Comparison of ENCODE assay signal across 8 cellular contexts in genomic region chr5:141637693-141638419, GRCh38. TPM values are rescaled to one million over a fixed set of nuclear protein-coding genes. Genes with fewer than 3 reads are reported as not detected.
DNase-seq lines count a peak whose midpoint lies in the region; ATAC-seq, FAIRE-seq and TF ChIP-seq lines count a peak whose summit lies in the region.

No MANE protein-coding gene starts in this region.

- no peaks in the 10 kb centered on the region for H3K36me3 ChIP-seq in endocrine pancreas (ENCODE audit: control insufficient read depth, insufficient read depth, low read length)

- H3K9ac ChIP-seq in endocrine pancreas (ENCODE audit: control insufficient read depth, insufficient read depth, low read length): peak overlapping the region; percentile 79

- ATAC-seq in activated CD8-positive, alpha-beta T cell treated with anti-CD3 and anti-CD28 coated beads, Interleukin-2, amount 10 ng/mL, durations not matched to agents 7 days and 5 days: peak; percentile 51
- no peak for ATAC-seq in GM21619 (IDR thresholded peaks at IDR 0.05; ENCODE audit: unreplicated experiment)

- H3K36me3 Mint-ChIP-seq in activated CD8-positive, alpha-beta T cell treated with anti-CD3 and anti-CD28 coated beads, Interleukin-2, amount 10 ng/mL, durations not matched to agents 7 days and 5 days (ENCODE audit: low read depth): peaks cover 52% of the 10 kb centered on the region
- peaks cover 5% of the 10 kb centered on the region for H3K36me3 Mint-ChIP-seq in mesothelial cell of epicardium

- H3K27me3 ChIP-seq in endocrine pancreas (ENCODE audit: control insufficient read depth, insufficient read depth, low read length): no peaks in the 10 kb centered on the region

- TF ChIP-seq CTCF in D721Med (IDR thresholded peaks at IDR 0.05; ENCODE audit: insufficient read depth, missing control alignments) (peak; percentile 36), mesothelial cell of epicardium (IDR thresholded peaks at IDR 0.05; ENCODE audit: unreplicated experiment) (peak; percentile 11)

- DNase-seq in D721Med (ENCODE audit: insufficient read length, low spot score) (no peak), HCEC 1CT (peak; percentile 40), NCI-H526 treated with DMSO at 0.1 percent for 48 hours (lab: John Stamatoyannopoulos, UW) (peak; percentile 21), mesothelial cell of epicardium (ENCODE audit: low spot score in 2 of 2, unreplicated experiment in 2 of 2) (peak in 1 of 2 experiments; percentile 51)
- DNase-seq in activated CD8-positive, alpha-beta T cell treated with anti-CD3 and anti-CD28 coated beads, Interleukin-2, amount 10 ng/mL, durations not matched to agents 7 days and 5 days: peak; percentile 81
- peak; percentile 55 for DNase-seq in stimulated activated naive CD4-positive, alpha-beta T cell treated with Interleukin-2 at 50 U/mL for 16 hours (lab: John Stamatoyannopoulos, UW)

- H3K27ac Mint-ChIP-seq in activated CD8-positive, alpha-beta T cell treated with anti-CD3 and anti-CD28 coated beads, Interleukin-2, amount 10 ng/mL, durations not matched to agents 7 days and 5 days: peak overlapping the region; percentile 90
- no peak overlapping the region for H3K27ac Mint-ChIP-seq in mesothelial cell of epicardium

- no peak for FAIRE-seq in D721Med (lab: Jason Lieb, UNC)

- H3K9me3 Mint-ChIP-seq in activated CD8-positive, alpha-beta T cell treated with anti-CD3 and anti-CD28 coated beads, Interleukin-2, amount 10 ng/mL, durations not matched to agents 7 days and 5 days (ENCODE audit: insufficient read depth): no peaks in the 10 kb centered on the region
- no peaks in the 10 kb centered on the region for H3K9me3 Mint-ChIP-seq in mesothelial cell of epicardium

- no peaks in the 10 kb centered on the region for H3K9me3 ChIP-seq in endocrine pancreas (ENCODE audit: control insufficient read depth, low read length)

- H3K4me1 Mint-ChIP-seq in activated CD8-positive, alpha-beta T cell treated with anti-CD3 and anti-CD28 coated beads, Interleukin-2, amount 10 ng/mL, durations not matched to agents 7 days and 5 days (ENCODE audit: low read depth): peaks cover 63% of the 10 kb centered on the region
- peaks cover 20% of the 10 kb centered on the region for H3K4me1 Mint-ChIP-seq in mesothelial cell of epicardium

- CTCF ChIA-PET in activated CD8-positive, alpha-beta T cell treated with anti-CD3 and anti-CD28 coated beads, Interleukin-2, amount 10 ng/mL, durations not matched to agents 7 days and 5 days (lab: Charles Lee): interaction anchor here (0.7 to 13.0 kb wide), 19 partner anchors 9 to 505 kb away, joined by 3 to 206 read pairs (median 14); partner anchors contain the start of genes DIAPH1 and FCHSD1

- no peak overlapping the region for H3K4me3 ChIP-seq in endocrine pancreas (ENCODE audit: control insufficient read depth, insufficient read depth, low read length)

- POLR2A ChIA-PET in activated CD8-positive, alpha-beta T cell treated with anti-CD3 and anti-CD28 coated beads, Interleukin-2, amount 10 ng/mL, durations not matched to agents 7 days and 5 days (lab: Charles Lee): interaction anchor here (0.7 to 3.8 kb wide), 11 partner anchors 9 to 332 kb away, joined by 3 to 39 read pairs (median 4); partner anchors contain the start of genes DIAPH1, FCHSD1, RNF14 and TAF7

- peak overlapping the region; percentile 93 for H3K4me3 Mint-ChIP-seq in activated CD8-positive, alpha-beta T cell treated with anti-CD3 and anti-CD28 coated beads, Interleukin-2, amount 10 ng/mL, durations not matched to agents 7 days and 5 days
- H3K4me3 Mint-ChIP-seq in mesothelial cell of epicardium: peak overlapping the region; percentile 89

- H3K4me1 ChIP-seq in endocrine pancreas (ENCODE audit: control insufficient read depth, insufficient read depth, low read length): peaks cover 4% of the 10 kb centered on the region

- H3K27me3 Mint-ChIP-seq in activated CD8-positive, alpha-beta T cell treated with anti-CD3 and anti-CD28 coated beads, Interleukin-2, amount 10 ng/mL, durations not matched to agents 7 days and 5 days (ENCODE audit: low read depth): no peaks in the 10 kb centered on the region
- H3K27me3 Mint-ChIP-seq in mesothelial cell of epicardium (ENCODE audit: low read depth): peaks cover 8% of the 10 kb centered on the region

RNA-seq across cellular contexts. Expression of gene RELL2, which starts 1.1 kb away (rescaled TPM):
- total RNA-seq in activated CD8-positive, alpha-beta T cell treated with anti-CD3 and anti-CD28 coated beads, Interleukin-2, amount 10 ng/mL, durations not matched to agents 7 days and 5 days: 10 to 100 TPM; 36.9 to 37.1 TPM
- 3.9 to 4.6 TPM (median 4.6 TPM) in 3 replicates for total RNA-seq in mesothelial cell of epicardium

RNA-seq across cellular contexts. Expression of gene HDAC3, which starts 1.2 kb away (rescaled TPM):
- total RNA-seq in activated CD8-positive, alpha-beta T cell treated with anti-CD3 and anti-CD28 coated beads, Interleukin-2, amount 10 ng/mL, durations not matched to agents 7 days and 5 days: 10 to 100 TPM; 88.1 to 91.8 TPM
- total RNA-seq in mesothelial cell of epicardium: 96.0 to 108 TPM (median 102 TPM) in 3 replicates

RNA-seq across cellular contexts. Expression of gene FCHSD1, which starts 13.4 kb away (rescaled TPM):
- total RNA-seq in activated CD8-positive, alpha-beta T cell treated with anti-CD3 and anti-CD28 coated beads, Interleukin-2, amount 10 ng/mL, durations not matched to agents 7 days and 5 days: 10 to 100 TPM; 46.9 to 47.8 TPM
- 48.6 to 52.0 TPM (median 51.5 TPM) in 3 replicates for total RNA-seq in mesothelial cell of epicardium

RNA-seq across cellular contexts. Expression of gene DIAPH1, which starts 19.1 kb away (rescaled TPM):
- 100 to 1,000 TPM; 281 to 286 TPM for total RNA-seq in activated CD8-positive, alpha-beta T cell treated with anti-CD3 and anti-CD28 coated beads, Interleukin-2, amount 10 ng/mL, durations not matched to agents 7 days and 5 days
- total RNA-seq in mesothelial cell of epicardium: 43.0 to 43.9 TPM (median 43.6 TPM) in 3 replicates

RNA-seq across cellular contexts. Expression of gene ARAP3, which starts 44.2 kb away (rescaled TPM):
- 1 to 10 TPM; 8.5 to 8.8 TPM for total RNA-seq in activated CD8-positive, alpha-beta T cell treated with anti-CD3 and anti-CD28 coated beads, Interleukin-2, amount 10 ng/mL, durations not matched to agents 7 days and 5 days
- 50.9 to 53.8 TPM (median 51.8 TPM) in 3 replicates for total RNA-seq in mesothelial cell of epicardium
